20 cellular contexts compared by ENCODE assay signal in the genomic region with DNA sequence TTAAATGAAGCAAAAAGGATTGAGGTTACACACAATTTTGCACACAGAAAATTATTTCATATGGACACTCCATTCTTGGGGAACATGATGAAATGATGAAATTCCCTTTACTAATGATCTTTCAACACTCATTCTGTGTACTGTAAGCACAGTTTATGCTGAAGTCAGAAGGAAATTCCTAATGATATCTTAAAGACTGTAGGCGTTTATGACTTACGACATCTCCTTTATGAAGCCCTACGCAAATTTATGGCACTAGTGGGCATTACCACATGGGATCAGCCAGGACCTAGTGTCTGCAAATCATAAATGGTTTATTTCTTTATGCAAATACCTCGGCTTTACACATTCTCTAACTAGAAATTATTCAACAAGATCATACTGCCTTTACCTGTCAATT.
DNase-seq lines count a peak whose midpoint lies in the region; ATAC-seq, FAIRE-seq and TF ChIP-seq lines count a peak whose summit lies in the region.
"Had no signal": no experiment of that assay in that cellular context is flagged by ENCODE, and none has a peak within 500 bp of the region (broad histone marks: within the 10 kb centered on the region; RNA-seq: fewer than 3 reads in every experiment).

No MANE protein-coding gene starts in this region.

- H3K9me3 Mint-ChIP-seq in CD8-positive, alpha-beta T cell: peaks cover 13% of the 10 kb centered on the region

- no peaks in the 10 kb centered on the region for H3K36me3 Mint-ChIP-seq in CD8-positive, alpha-beta T cell

- intact Hi-C loops in left colon (cut with DNase I, micrococcal nuclease) (no loop called here), upper lobe of right lung (cut with DNase I) (no loop called here)
- intact Hi-C loops in CD8-positive, alpha-beta T cell (cut with DNase I, micrococcal nuclease): no loop called here

- no peak for TF ChIP-seq POLR2A in GM12892 (IDR thresholded peaks at IDR 0.05; ENCODE audit: low read depth, low read length)

- no peaks in the 10 kb centered on the region for H3K79me2 ChIP-seq in smooth muscle cell (ENCODE audit: low read depth)

- H3K4me2 ChIP-seq in smooth muscle cell: peak overlapping the region; percentile 9

- no peak overlapping the region for H3K27ac Mint-ChIP-seq in CD8-positive, alpha-beta T cell
- H3K27ac Mint-ChIP-seq: CD4-positive, alpha-beta T cell; H9 had no signal

- H3K4me1 Mint-ChIP-seq in CD8-positive, alpha-beta T cell (ENCODE audit: low read depth): no peaks in the 10 kb centered on the region
- H3K4me1 Mint-ChIP-seq: H9 had no signal

- 25% methylated on average over 4 of the region's 4 CpGs for WGBS in smooth muscle cell (ENCODE audit: low lambda C conversion rate)

- H3K27ac ChIP-seq in smooth muscle cell (ENCODE audit: low read depth): peak overlapping the region; percentile 84
- no peak overlapping the region for H3K27ac ChIP-seq in upper lobe of right lung
- no peak overlapping the region for H3K27ac ChIP-seq in CD8-positive, alpha-beta T cell (ENCODE audit: low read depth, low read length)
- H3K27ac ChIP-seq: C4-2B had no signal

- H3K9me3 ChIP-seq in smooth muscle cell (replicated peaks; ENCODE audit: low read depth) (peaks cover 11% of the 10 kb centered on the region), upper lobe of right lung (peaks cover 9% of the 10 kb centered on the region)
- H3K9me3 ChIP-seq in CD8-positive, alpha-beta T cell (ENCODE audit: low read length): no peaks in the 10 kb centered on the region

- H3K4me1 ChIP-seq in smooth muscle cell (ENCODE audit: low read depth): no peaks in the 10 kb centered on the region
- H3K4me1 ChIP-seq in upper lobe of right lung: no peaks in the 10 kb centered on the region
- no peaks in the 10 kb centered on the region for H3K4me1 ChIP-seq in CD8-positive, alpha-beta T cell (ENCODE audit: insufficient read depth, low read length)

- peaks cover 9% of the 10 kb centered on the region for H3F3A ChIP-seq in smooth muscle cell (ENCODE audit: low read depth)

- peaks cover 7% of the 10 kb centered on the region for H3K36me3 ChIP-seq in smooth muscle cell (ENCODE audit: low read depth)
- H3K36me3 ChIP-seq in upper lobe of right lung: no peaks in the 10 kb centered on the region
- no peaks in the 10 kb centered on the region for H3K36me3 ChIP-seq in CD8-positive, alpha-beta T cell (ENCODE audit: insufficient read depth, low read length)

- H3K27me3 ChIP-seq in smooth muscle cell (ENCODE audit: low read depth) (no peaks in the 10 kb centered on the region), upper lobe of right lung (no peaks in the 10 kb centered on the region)
- H3K27me3 ChIP-seq in CD8-positive, alpha-beta T cell (ENCODE audit: insufficient read depth, low read length): no peaks in the 10 kb centered on the region

- ATAC-seq in left colon (peak; percentile 43), upper lobe of right lung (no peak)
- no peak for ATAC-seq in CD8-positive, alpha-beta T cell
- ATAC-seq: GM12878, K562 had no signal

- FAIRE-seq in GM19239 (lab: Jason Lieb, UNC) (peak; percentile 47), GM12892 (lab: Jason Lieb, UNC) (no peak)
- FAIRE-seq: GM12878, GM18507, H1, HTR-8/SVneo, K562 had no signal

- no peaks in the 10 kb centered on the region for H4K20me1 ChIP-seq in smooth muscle cell (ENCODE audit: low read depth)

- H3K4me3 ChIP-seq in choroid plexus epithelial cell (ENCODE audit: low read depth, low read length) (no peak overlapping the region), smooth muscle cell (no peak overlapping the region), upper lobe of right lung (no peak overlapping the region)
- H3K4me3 ChIP-seq in CD8-positive, alpha-beta T cell (ENCODE audit: low read depth, low read length): no peak overlapping the region
- H3K4me3 ChIP-seq: GM12878, K562 had no signal

- DNase-seq in GM19239 (ENCODE audit: insufficient read length, low spot score) (no peak), choroid plexus epithelial cell (ENCODE audit: low read depth) (peak; percentile 35), left colon (no peak), smooth muscle cell (lab: John Stamatoyannopoulos, UW; ENCODE audit: unreplicated experiment) (no peak), upper lobe of right lung (no peak), GM12892 (ENCODE audit: insufficient read length) (no peak)
- DNase-seq in CD8-positive, alpha-beta T cell: no peak
- DNase-seq: ACHN; AML-193; Calu3; CD4-positive, alpha-beta T cell; DMS79 treated with DMSO at 0.1 percent for 48 hours; H9; IMR-90 had no signal

- POLR2A ChIA-PET in CD8-positive, alpha-beta T cell (lab: Charles Lee): no interaction called here

- H3K9ac ChIP-seq in smooth muscle cell (ENCODE audit: low read depth): no peak overlapping the region

- TF ChIP-seq CTCF in choroid plexus epithelial cell (conservative IDR thresholded peaks at IDR 0.05; ENCODE audit: low read depth, low read length): no peak
- TF ChIP-seq CTCF in smooth muscle cell (IDR thresholded peaks at IDR 0.05; ENCODE audit: borderline replicate concordance, insufficient read depth, poor library complexity, severe bottlenecking): no peak
- TF ChIP-seq CTCF in upper lobe of right lung (IDR thresholded peaks at IDR 0.05): no peak
- TF ChIP-seq CTCF in CD8-positive, alpha-beta T cell (IDR thresholded peaks at IDR 0.05): no peak

- CTCF ChIA-PET in CD8-positive, alpha-beta T cell (lab: Charles Lee): no interaction called here

- H3K4me3 Mint-ChIP-seq in CD8-positive, alpha-beta T cell: no peak overlapping the region
- H3K4me3 Mint-ChIP-seq: CD4-positive, alpha-beta T cell; H9 had no signal

- H3K27me3 Mint-ChIP-seq in CD8-positive, alpha-beta T cell (ENCODE audit: low read depth): no peaks in the 10 kb centered on the region
- H3K27me3 Mint-ChIP-seq: CD4-positive, alpha-beta T cell had no signal

- H2AFZ ChIP-seq in smooth muscle cell (ENCODE audit: low read depth): no peak overlapping the region
